Comparison of ENCODE assay signal across 1 cellular context in the genomic region with DNA sequence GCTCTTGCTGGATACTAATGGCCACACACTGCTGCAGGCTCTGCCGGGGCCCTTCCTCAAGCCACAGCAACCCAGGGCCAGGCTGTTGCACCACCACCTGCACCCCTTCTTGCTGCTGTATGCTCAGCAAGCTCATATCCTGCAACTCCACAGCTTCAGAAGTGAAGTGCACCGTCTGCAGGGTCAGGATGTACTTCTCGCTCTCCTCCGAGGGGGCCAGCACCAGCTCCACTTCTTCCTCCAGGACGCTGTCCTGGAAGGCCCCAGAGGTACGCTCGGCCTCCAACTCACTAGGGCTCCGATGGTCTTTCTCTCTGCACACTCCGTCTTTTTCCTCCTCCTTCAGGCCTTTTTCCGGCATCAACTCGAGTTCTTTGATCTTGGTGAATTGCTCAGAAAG.
TF ChIP-seq lines count a peak whose summit lies in the region.

No MANE protein-coding gene starts in this region.

TF ChIP-seq in K562, 482 proteins besides CTCF, POLR2A, EP300 and RAD21 (continued from another document):
- TF ChIP-seq YY1 (IDR thresholded peaks at IDR 0.05; ENCODE audit: borderline replicate concordance in 1 of 3, control insufficient read depth in 1 of 3, extremely low read depth in 1 of 3, insufficient read depth in 3 of 3, insufficient read length in 1 of 3, insufficient replicate concordance in 2 of 3, low read depth in 1 of 3, low read length in 2 of 3) (peak in 1 of 3 experiments; percentile 4), ZNF140 (CRISPR knock-in tag; IDR thresholded peaks at IDR 0.05) (no peak), XRCC5 (IDR thresholded peaks at IDR 0.05; ENCODE audit: low read depth, low read length) (no peak), NFRKB (IDR thresholded peaks at IDR 0.05; ENCODE audit: low read depth) (0 out of 2 replicates have a peak, but pooled peaks have one; percentile 0), ERF (CRISPR knock-in tag; IDR thresholded peaks at IDR 0.05) (no peak), ZKSCAN1 (IDR thresholded peaks at IDR 0.05; ENCODE audit: low read depth, low read length) (no peak), TBL1XR1 (IDR thresholded peaks at IDR 0.05; ENCODE audit: low read length in 2 of 2) (no peak)
